2 cellular contexts compared by ENCODE assay signal in the genomic region with DNA sequence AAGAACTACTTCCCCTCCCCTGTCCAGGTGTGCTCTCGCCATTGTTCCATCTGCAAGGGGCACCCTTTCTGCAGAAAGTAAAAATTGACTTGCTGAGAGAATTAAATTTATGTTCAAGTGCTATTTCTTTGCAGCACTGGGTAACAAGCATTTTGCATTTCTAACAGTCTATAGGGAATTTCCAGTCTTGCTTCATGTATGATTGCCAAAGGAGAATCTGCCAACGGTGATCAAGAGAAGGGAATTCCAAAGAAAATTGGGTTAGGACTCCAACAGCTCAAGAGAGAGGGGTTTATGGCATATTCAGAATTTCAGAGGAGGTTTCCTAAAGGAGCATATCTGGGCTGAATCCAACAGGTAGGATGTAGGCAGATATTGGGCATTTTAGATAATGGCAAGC.
TF ChIP-seq lines count a peak whose summit lies in the region.

No MANE protein-coding gene starts in this region.

TF ChIP-seq in IMR-90, 13 proteins besides CTCF, POLR2A, EP300 and RAD21:
- TF ChIP-seq NFE2L2 (IDR thresholded peaks at IDR 0.05; ENCODE audit: low read depth, low read length): no peak
- peak; percentile 57; the same call in 1 of the 2 replicates for TF ChIP-seq CEBPB (IDR thresholded peaks at IDR 0.05; ENCODE audit: low read depth, low read length)
TF ChIP-seq in IMR-90: peak in this region for 1.

TF ChIP-seq in GM12878, 131 proteins besides CTCF, POLR2A, EP300 and RAD21:
- TF ChIP-seq ATF2 (IDR thresholded peaks at IDR 0.05; ENCODE audit: low read length): no peak
- TF ChIP-seq, protein P1, sequence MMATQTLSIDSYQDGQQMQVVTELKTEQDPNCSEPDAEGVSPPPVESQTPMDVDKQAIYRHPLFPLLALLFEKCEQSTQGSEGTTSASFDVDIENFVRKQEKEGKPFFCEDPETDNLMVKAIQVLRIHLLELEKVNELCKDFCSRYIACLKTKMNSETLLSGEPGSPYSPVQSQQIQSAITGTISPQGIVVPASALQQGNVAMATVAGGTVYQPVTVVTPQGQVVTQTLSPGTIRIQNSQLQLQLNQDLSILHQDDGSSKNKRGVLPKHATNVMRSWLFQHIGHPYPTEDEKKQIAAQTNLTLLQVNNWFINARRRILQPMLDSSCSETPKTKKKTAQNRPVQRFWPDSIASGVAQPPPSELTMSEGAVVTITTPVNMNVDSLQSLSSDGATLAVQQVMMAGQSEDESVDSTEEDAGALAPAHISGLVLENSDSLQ (IDR thresholded peaks at IDR 0.05): no peak
- no peak for TF ChIP-seq RCOR1 (conservative IDR thresholded peaks at IDR 0.05; ENCODE audit: low read depth, low read length)
- TF ChIP-seq, protein P2, sequence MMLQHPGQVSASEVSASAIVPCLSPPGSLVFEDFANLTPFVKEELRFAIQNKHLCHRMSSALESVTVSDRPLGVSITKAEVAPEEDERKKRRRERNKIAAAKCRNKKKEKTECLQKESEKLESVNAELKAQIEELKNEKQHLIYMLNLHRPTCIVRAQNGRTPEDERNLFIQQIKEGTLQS (IDR thresholded peaks at IDR 0.05; ENCODE audit: borderline replicate concordance, extremely low read depth, low read depth, low read length): no peak
- 0 out of 2 replicates have a peak, but pooled peaks have one; percentile 3 for TF ChIP-seq EED (IDR thresholded peaks at IDR 0.05; ENCODE audit: low read depth)
- TF ChIP-seq JUNB (IDR thresholded peaks at IDR 0.05): no peak
